Comparison of ENCODE assay signal across 8 cellular contexts in the genomic region with DNA sequence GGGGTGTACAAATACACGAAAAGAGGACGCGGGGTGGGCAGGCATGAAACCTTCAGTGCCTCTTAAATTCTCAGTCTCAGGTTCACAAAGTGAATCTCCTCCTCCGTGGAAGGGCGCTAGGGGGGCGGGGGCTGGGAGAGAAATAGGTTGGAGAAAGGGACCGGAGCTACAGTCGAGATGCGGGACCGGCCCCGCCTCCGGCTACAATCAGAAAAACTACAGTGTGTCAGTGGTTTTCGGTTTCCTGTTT. TPM values are rescaled to one million over a fixed set of nuclear protein-coding genes. Genes with fewer than 3 reads are reported as not detected.
DNase-seq lines count a peak whose midpoint lies in the region; ATAC-seq and TF ChIP-seq lines count a peak whose summit lies in the region.

No MANE protein-coding gene starts in this region.

- no peaks in the 10 kb centered on the region for H3K9me3 ChIP-seq in mucosa of rectum (ENCODE audit: control insufficient read depth in 2 of 2, low read length in 2 of 2)

- peak overlapping the region; percentile 74 to 96 for H3K9ac ChIP-seq in mucosa of rectum (ENCODE audit: low read depth in 1 of 2, low read length in 2 of 2)

- H3K36me3 ChIP-seq in mucosa of rectum (ENCODE audit: control insufficient read depth in 2 of 2, insufficient read depth in 2 of 2, low read length in 2 of 2), result no peaks in the 10 kb centered on the region
- H3K36me3 ChIP-seq in urinary bladder (ENCODE audit: insufficient read depth), result no peaks in the 10 kb centered on the region

- H3K4me3 ChIP-seq in GM12865 (ENCODE audit: low read depth, low read length) (peak overlapping the region; percentile 50), choroid plexus epithelial cell (ENCODE audit: low read depth, low read length) (peak overlapping the region; percentile 76), mucosa of rectum (ENCODE audit: low read length in 2 of 2) (peak overlapping the region; percentile 89 to 90), urinary bladder (ENCODE audit: low read depth, low read length) (peak overlapping the region; percentile 71)

- peaks cover 3 to 16% of the 10 kb centered on the region in 2 donors for H3K4me1 ChIP-seq in mucosa of rectum (ENCODE audit: control insufficient read depth in 2 of 2, insufficient read depth in 2 of 2, low read length in 2 of 2)
- no peaks in the 10 kb centered on the region for H3K4me1 ChIP-seq in urinary bladder (ENCODE audit: insufficient read depth)

- H3K27ac ChIP-seq in mucosa of rectum (ENCODE audit: low read depth in 2 of 2, low read length in 2 of 2), result peak overlapping the region; percentile 91 to 97
- H3K27ac ChIP-seq in urinary bladder (ENCODE audit: low read depth), result peak overlapping the region; percentile 92

- ATAC-seq in HG02981 (IDR thresholded peaks at IDR 0.05; ENCODE audit: unreplicated experiment), result no peak

- TF ChIP-seq CTCF in GM12865 (IDR thresholded peaks at IDR 0.05; ENCODE audit: insufficient read depth, low read depth, low read length, missing control alignments) (no peak), choroid plexus epithelial cell (conservative IDR thresholded peaks at IDR 0.05; ENCODE audit: low read depth, low read length) (no peak)

- WGBS in urinary bladder, result 1% methylated on average over 13 of the region's 13 CpGs

- DNase-seq in GM12865 (ENCODE audit: low read depth) (no peak), OCI-M2 (lab: John Stamatoyannopoulos, UW; ENCODE audit: unreplicated experiment) (peak; percentile 71), choroid plexus epithelial cell (ENCODE audit: low read depth) (no peak), KG1 (lab: John Stamatoyannopoulos, UW) (no peak), glomerular visceral epithelial cell (ENCODE audit: extremely low spot score) (no peak)

- H3K27me3 ChIP-seq in mucosa of rectum (ENCODE audit: control insufficient read depth in 2 of 2, insufficient read depth in 2 of 2, low read length in 2 of 2), result no peaks in the 10 kb centered on the region

RNA-seq across cellular contexts. Expression of a gene that starts 3.4 kb away (rescaled TPM):
- 6.7 TPM for total RNA-seq in urinary bladder
- 7.0 TPM for polyA plus RNA-seq in urinary bladder
